In the genomic region with DNA sequence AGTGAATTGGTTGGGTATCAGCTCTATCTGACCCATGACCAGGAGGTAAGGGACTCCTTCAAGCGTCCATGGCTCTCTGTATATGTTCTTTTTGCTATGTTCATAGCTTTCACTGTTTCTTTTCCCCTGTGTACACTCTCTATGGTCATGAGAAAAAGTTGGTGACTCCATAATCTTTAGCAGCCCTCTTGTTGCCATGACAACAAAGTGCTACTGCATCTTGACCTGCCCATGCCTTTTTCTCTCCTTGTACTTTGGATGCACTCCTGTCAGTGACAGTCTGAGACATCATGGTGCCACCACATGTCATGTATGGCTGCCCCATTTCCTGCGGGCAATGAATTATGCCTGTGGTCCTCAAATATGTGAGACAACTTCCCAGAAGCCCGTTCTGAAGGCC, we compare ENCODE assay signal across 11 cellular contexts.
"Had no signal": no experiment of that assay in that cellular context is flagged by ENCODE, and none has a peak within 500 bp of the region (broad histone marks: within the 10 kb centered on the region; RNA-seq: fewer than 3 reads in every experiment).

No MANE protein-coding gene starts in this region.

- H3K27ac ChIP-seq: GM23248, HL-60, KMS-11 had no signal

- H2AFZ ChIP-seq: GM23248 had no signal

- H3K4me3 ChIP-seq: GM23248, HAP-1 had no signal

- ATAC-seq: HCT116 had no signal

- DNase-seq: GM23248, GOT3, H7, HFFc6, IMR-90, Karpas-422, KBM-7 had no signal

- H3K36me3 ChIP-seq: HAP-1 had no signal

- H3K4me1 ChIP-seq: HAP-1 had no signal

- H3K9ac ChIP-seq: GM23248, KMS-11 had no signal

- H3K9me3 ChIP-seq: HAP-1 had no signal

- H3K4me2 ChIP-seq: KMS-11 had no signal
